13 cellular contexts compared by ENCODE assay signal in genomic region chr3:23884481-23884880, GRCh38. TPM values are rescaled to one million over a fixed set of nuclear protein-coding genes. Genes with fewer than 3 reads are reported as not detected.
DNase-seq lines count a peak whose midpoint lies in the region; ATAC-seq, FAIRE-seq and TF ChIP-seq lines count a peak whose summit lies in the region.
"Had no signal": no experiment of that assay in that cellular context is flagged by ENCODE, and none has a peak within 500 bp of the region (broad histone marks: within the 10 kb centered on the region; RNA-seq: fewer than 3 reads in every experiment).

No MANE protein-coding gene starts in this region.

- H3K4me1 ChIP-seq in A673 (ENCODE audit: insufficient read depth, low read length, poor library complexity, severe bottlenecking) (no peaks in the 10 kb centered on the region), astrocyte (ENCODE audit: insufficient read depth, low read length) (no peaks in the 10 kb centered on the region), keratinocyte (ENCODE audit: control insufficient read depth, extremely low read depth, insufficient read depth, low read length) (peaks cover 2% of the 10 kb centered on the region)

- TF ChIP-seq CTCF in A673 (conservative IDR thresholded peaks at IDR 0.05; ENCODE audit: low read depth, low read length), result peak; percentile 32; the same call in 1 of the 2 replicates
- peak; percentile 8 for TF ChIP-seq CTCF in astrocyte (IDR thresholded peaks at IDR 0.05; ENCODE audit: insufficient read depth, low read depth, low read length)
- peak in 2 of 3 experiments; percentile 14 to 17 for TF ChIP-seq CTCF in keratinocyte (optimal IDR thresholded peaks at IDR 0.05 in 1 of 3, IDR thresholded peaks at IDR 0.05 in 1 of 3, conservative IDR thresholded peaks at IDR 0.05 in 1 of 3; ENCODE audit: extremely low read depth in 1 of 3, insufficient read depth in 2 of 3, low read length in 3 of 3)

- H3K9me3 Mint-ChIP-seq in astrocyte (ENCODE audit: unreplicated experiment), result peaks cover 2% of the 10 kb centered on the region
- H3K9me3 Mint-ChIP-seq: activated T-helper 1 cell treated with anti-CD3 and anti-CD28 coated beads, Interleukin-12 subunit alpha, Interleukin-12 subunit beta, Interleukin-2, Interleukin-4 antibody, amounts not matched to agents 30 ng/mL and 10 ng/mL and 1 ng/mL, durations not matched to agents 14 hours and 24 hours and 36 hours had no signal

- H3K27ac ChIP-seq in A673 (ENCODE audit: low read depth, low read length, poor library complexity, severe bottlenecking), result no peak overlapping the region
- H3K27ac ChIP-seq in astrocyte (ENCODE audit: low read depth, low read length), result no peak overlapping the region
- H3K27ac ChIP-seq in keratinocyte (ENCODE audit: control insufficient read depth, insufficient read depth, low read length), result no peak overlapping the region

- H3K79me2 ChIP-seq in astrocyte (ENCODE audit: insufficient read depth, low read length) (peaks cover 3% of the 10 kb centered on the region), keratinocyte (ENCODE audit: control insufficient read depth, insufficient read depth, low read length) (peaks cover 3% of the 10 kb centered on the region)

- H3K27me3 ChIP-seq in A673 (replicated peaks; ENCODE audit: insufficient read depth, low read depth, low read length, poor library complexity), result no peaks in the 10 kb centered on the region
- no peaks in the 10 kb centered on the region for H3K27me3 ChIP-seq in astrocyte (ENCODE audit: insufficient read depth, low read length)
- no peaks in the 10 kb centered on the region for H3K27me3 ChIP-seq in keratinocyte (ENCODE audit: control insufficient read depth, extremely low read depth, insufficient read depth, low read length)

- H3K9ac ChIP-seq in astrocyte (ENCODE audit: low read length), result no peak overlapping the region
- H3K9ac ChIP-seq in keratinocyte (ENCODE audit: control insufficient read depth, extremely low read depth, insufficient read depth, low read length), result no peak overlapping the region

- CTCF ChIA-PET in A673 (lab: Charles Lee), result no interaction called here

- peaks cover 6% of the 10 kb centered on the region for H3K36me3 ChIP-seq in A673 (ENCODE audit: insufficient read depth, low read length, poor library complexity, severe bottlenecking)
- no peaks in the 10 kb centered on the region for H3K36me3 ChIP-seq in astrocyte (ENCODE audit: insufficient read depth, low read length)
- peaks cover 0 to 8% of the 10 kb centered on the region in 2 experiments for H3K36me3 ChIP-seq in keratinocyte (ENCODE audit: control insufficient read depth in 2 of 2, extremely low read depth in 1 of 2, insufficient read depth in 2 of 2, low read length in 2 of 2)

- peaks cover 8% of the 10 kb centered on the region for H3K36me3 Mint-ChIP-seq in astrocyte (ENCODE audit: low read depth, unreplicated experiment)

- H3K9me1 ChIP-seq in keratinocyte (ENCODE audit: control insufficient read depth, extremely low read depth, insufficient read depth, low read length), result no peaks in the 10 kb centered on the region

- no peaks in the 10 kb centered on the region for H3K27me3 Mint-ChIP-seq in astrocyte (ENCODE audit: low read depth, unreplicated experiment)
- H3K27me3 Mint-ChIP-seq: activated CD4-positive, alpha-beta T cell treated with anti-CD3 and anti-CD28 coated beads for 36 hours had no signal

- peaks cover 13% of the 10 kb centered on the region for H3K4me1 Mint-ChIP-seq in astrocyte (ENCODE audit: low read depth, unreplicated experiment)

- H3K4me3 Mint-ChIP-seq in astrocyte (ENCODE audit: unreplicated experiment), result no peak overlapping the region
- H3K4me3 Mint-ChIP-seq: activated CD4-positive, alpha-beta T cell treated with anti-CD3 and anti-CD28 coated beads for 36 hours; activated T-helper 1 cell treated with anti-CD3 and anti-CD28 coated beads, Interleukin-12 subunit alpha, Interleukin-12 subunit beta, Interleukin-2, Interleukin-4 antibody, amounts not matched to agents 30 ng/mL and 10 ng/mL and 1 ng/mL, durations not matched to agents 14 hours and 24 hours and 36 hours had no signal

- no peak overlapping the region for H2AFZ ChIP-seq in astrocyte (ENCODE audit: low read depth, low read length)
- no peak overlapping the region for H2AFZ ChIP-seq in keratinocyte (ENCODE audit: control insufficient read depth, low read length)

- FAIRE-seq in astrocyte (lab: Jason Lieb, UNC) (no peak), keratinocyte (lab: Jason Lieb, UNC) (no peak)

- intact Hi-C loops in A673 (cut with micrococcal nuclease; ENCODE audit: unreplicated experiment), result loop anchor here (10.0 kb wide), 1 partner anchor 800 kb away; no protein-coding TSS in a partner anchor

- H3K9me3 ChIP-seq in A673 (ENCODE audit: low read depth, low read length, poor library complexity, severe bottlenecking) (no peaks in the 10 kb centered on the region), astrocyte (ENCODE audit: insufficient read depth, low read depth, low read length) (no peaks in the 10 kb centered on the region), keratinocyte (ENCODE audit: control insufficient read depth, low read depth, low read length) (no peaks in the 10 kb centered on the region)

- no peak for ATAC-seq in GM21447 (IDR thresholded peaks at IDR 0.05; ENCODE audit: unreplicated experiment)
- ATAC-seq: activated CD4-positive, alpha-beta T cell treated with anti-CD3 and anti-CD28 coated beads for 36 hours had no signal

- BruUV-seq in A673 (replicated peaks; lab: Mats Ljungman, UMichigan), result no TSS peak

- H4K20me1 ChIP-seq in astrocyte (ENCODE audit: insufficient read depth, low read length) (peaks cover 52% of the 10 kb centered on the region), keratinocyte (ENCODE audit: control insufficient read depth, extremely low read depth, insufficient read depth, low read length) (no peaks in the 10 kb centered on the region)

- dilution Hi-C loops in keratinocyte (cut with MboI; ENCODE audit: extremely low pct_ligation_motif_present, low sequenced_read_pairs), result no loop called here

- POLR2A ChIA-PET in A673 (lab: Charles Lee; ENCODE audit: low non-redundant PET), result no interaction called here

- H3K4me2 ChIP-seq in astrocyte (ENCODE audit: low read length) (no peak overlapping the region), keratinocyte (ENCODE audit: control insufficient read depth, extremely low read depth, insufficient read depth, low read depth, low read length) (no peak overlapping the region)

- H3K27ac Mint-ChIP-seq in astrocyte (ENCODE audit: unreplicated experiment), result no peak overlapping the region
- H3K27ac Mint-ChIP-seq: activated CD4-positive, alpha-beta T cell treated with anti-CD3 and anti-CD28 coated beads for 36 hours; activated T-helper 1 cell treated with anti-CD3 and anti-CD28 coated beads, Interleukin-12 subunit alpha, Interleukin-12 subunit beta, Interleukin-2, Interleukin-4 antibody, amounts not matched to agents 30 ng/mL and 10 ng/mL and 1 ng/mL, durations not matched to agents 14 hours and 24 hours and 36 hours had no signal

- DNase-seq in A673 (ENCODE audit: low spot score) (no peak), HuH-7 (ENCODE audit: low spot score) (peak; percentile 72), astrocyte (ENCODE audit: low read depth) (no peak), keratinocyte (ENCODE audit: low read depth, low spot score) (no peak), putamen (ENCODE audit: low spot score) (no peak), COR-L47 (lab: John Stamatoyannopoulos, UW) (no peak), NCI-H2196 (lab: John Stamatoyannopoulos, UW; ENCODE audit: unreplicated experiment) (no peak)
- DNase-seq: activated CD4-positive, alpha-beta T cell treated with anti-CD3 and anti-CD28 coated beads for 36 hours; AML-193; NCI-H1436 treated with DMSO at 0.1 percent for 48 hours; NCI-H748 treated with DMSO at 0.1 percent for 48 hours had no signal

- no peak overlapping the region for H3K4me3 ChIP-seq in A673 (ENCODE audit: low read depth, low read length, poor library complexity, severe bottlenecking)
- no peak overlapping the region for H3K4me3 ChIP-seq in astrocyte (ENCODE audit: insufficient read depth, low read depth, low read length)
- no peak overlapping the region for H3K4me3 ChIP-seq in keratinocyte (ENCODE audit: control insufficient read depth in 2 of 3, extremely low read depth in 1 of 3, insufficient read depth in 2 of 3, low read depth in 1 of 3, low read length in 3 of 3)

RNA-seq across cellular contexts. Expression of gene NKIRAS1, which starts 32.3 kb away (rescaled TPM):
- 17.9 and 23.0 TPM in 2 replicates for total RNA-seq in A673 (2021)
- total RNA-seq in astrocyte, result 10.7 and 11.0 TPM in 2 replicates
- polyA plus RNA-seq in keratinocyte, result 6.4 to 10.7 TPM (median 7.8 TPM) in 3 replicates
- 13.0 TPM for polyA plus RNA-seq in keratinocyte (2011; ENCODE audit: low read depth)
- 7.3 and 12.8 TPM in 2 replicates for polyA plus RNA-seq in keratinocyte (2011; cell fraction: cytosol; rRNA removed)
- polyA plus RNA-seq in keratinocyte (2011; cell fraction: nucleus; rRNA removed), result 8.1 and 12.8 TPM in 2 replicates
- polyA plus RNA-seq in keratinocyte (2012; ENCODE audit: low replicate concordance), result 6.0 and 7.7 TPM in 2 replicates
- 1.3 to 6.6 TPM (median 3.9 TPM) in 3 replicates for polyA minus RNA-seq in keratinocyte
- polyA minus RNA-seq in keratinocyte (2011; cell fraction: cytosol; rRNA and poly(A)+ RNA removed), result 7.7 TPM
- 3.2 and 7.1 TPM in 2 replicates for polyA minus RNA-seq in keratinocyte (2011; cell fraction: nucleus; rRNA and poly(A)+ RNA removed)

RNA-seq across cellular contexts. Expression of gene RPL15, which starts 32.5 kb away (rescaled TPM):
- total RNA-seq in A673 (2021), result 1,911 and 1,939 TPM in 2 replicates
- 1,579 and 1,629 TPM in 2 replicates for total RNA-seq in astrocyte
- polyA plus RNA-seq in keratinocyte, result 3,052 to 3,406 TPM (median 3,375 TPM) in 3 replicates
- polyA plus RNA-seq in keratinocyte (2011; ENCODE audit: low read depth), result 859 TPM
- 3,790 and 4,140 TPM in 2 replicates for polyA plus RNA-seq in keratinocyte (2011; cell fraction: cytosol; rRNA removed)
- polyA plus RNA-seq in keratinocyte (2011; cell fraction: nucleus; rRNA removed), result 1,088 and 1,197 TPM in 2 replicates
- 2,404 and 3,418 TPM in 2 replicates for polyA plus RNA-seq in keratinocyte (2012; ENCODE audit: low replicate concordance)
- 1,221 to 2,039 TPM (median 1,400 TPM) in 3 replicates for polyA minus RNA-seq in keratinocyte
- 1,819 TPM for polyA minus RNA-seq in keratinocyte (2011; cell fraction: cytosol; rRNA and poly(A)+ RNA removed)
- polyA minus RNA-seq in keratinocyte (2011; cell fraction: nucleus; rRNA and poly(A)+ RNA removed), result 303 and 392 TPM in 2 replicates
